Comparison of ENCODE assay signal across 1 cellular context in the genomic region with DNA sequence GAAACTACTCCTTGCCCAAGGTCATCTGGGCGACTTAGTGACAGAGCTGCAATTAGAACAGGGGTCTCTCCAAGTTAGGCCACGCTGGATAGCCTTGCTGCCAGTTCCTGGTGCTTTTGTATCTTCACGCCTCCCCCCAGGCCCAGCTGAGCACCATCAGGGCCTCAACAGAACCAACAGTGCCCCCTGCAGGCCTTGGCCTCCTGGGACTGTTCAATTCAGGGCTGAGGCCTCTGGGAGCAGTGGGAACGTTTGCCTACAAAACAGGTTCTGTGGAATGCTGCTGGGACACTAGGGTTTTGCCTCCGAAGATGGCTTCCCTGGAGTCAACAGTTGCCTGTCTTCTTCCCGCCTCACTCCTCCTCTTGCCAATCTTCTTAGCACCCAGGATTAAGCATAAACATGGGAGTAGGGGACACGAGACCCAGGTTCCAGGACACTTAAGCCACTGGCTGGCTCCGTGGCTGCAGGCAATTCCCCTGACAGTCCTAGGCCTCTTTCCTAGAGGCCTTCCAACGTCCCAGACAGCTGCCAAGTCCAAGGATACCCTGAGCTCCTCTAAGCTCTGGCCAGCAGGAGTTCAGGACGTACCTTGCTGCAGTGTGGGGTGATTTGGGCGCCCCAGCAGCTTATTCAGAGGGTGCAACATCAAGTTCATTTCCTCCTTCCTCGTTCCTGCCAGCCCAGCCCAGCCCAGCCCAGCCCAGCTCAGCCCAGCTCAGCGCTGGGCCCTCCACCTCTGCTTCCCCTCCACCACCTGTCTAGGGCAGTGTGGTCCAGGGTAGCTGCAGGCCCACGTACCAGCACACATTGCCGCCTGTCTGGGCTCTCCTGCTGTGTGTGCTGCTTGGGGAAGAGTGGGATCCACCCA.
TF ChIP-seq lines count a peak whose summit lies in the region.

No MANE protein-coding gene starts in this region.

TF ChIP-seq in SK-N-SH treated with all-trans-retinoic acid at 6 μM for 48 hours, 23 proteins besides CTCF, POLR2A, EP300 and RAD21 (continued from another document):
- TF ChIP-seq, protein P1, sequence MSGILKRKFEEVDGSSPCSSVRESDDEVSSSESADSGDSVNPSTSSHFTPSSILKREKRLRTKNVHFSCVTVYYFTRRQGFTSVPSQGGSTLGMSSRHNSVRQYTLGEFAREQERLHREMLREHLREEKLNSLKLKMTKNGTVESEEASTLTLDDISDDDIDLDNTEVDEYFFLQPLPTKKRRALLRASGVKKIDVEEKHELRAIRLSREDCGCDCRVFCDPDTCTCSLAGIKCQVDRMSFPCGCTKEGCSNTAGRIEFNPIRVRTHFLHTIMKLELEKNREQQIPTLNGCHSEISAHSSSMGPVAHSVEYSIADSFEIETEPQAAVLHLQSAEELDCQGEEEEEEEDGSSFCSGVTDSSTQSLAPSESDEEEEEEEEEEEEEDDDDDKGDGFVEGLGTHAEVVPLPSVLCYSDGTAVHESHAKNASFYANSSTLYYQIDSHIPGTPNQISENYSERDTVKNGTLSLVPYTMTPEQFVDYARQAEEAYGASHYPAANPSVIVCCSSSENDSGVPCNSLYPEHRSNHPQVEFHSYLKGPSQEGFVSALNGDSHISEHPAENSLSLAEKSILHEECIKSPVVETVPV (CRISPR knock-in tag; IDR thresholded peaks at IDR 0.05) = no peak
- no peak for TF ChIP-seq ESRRG (CRISPR knock-in tag; IDR thresholded peaks at IDR 0.05)
- TF ChIP-seq, protein P2, sequence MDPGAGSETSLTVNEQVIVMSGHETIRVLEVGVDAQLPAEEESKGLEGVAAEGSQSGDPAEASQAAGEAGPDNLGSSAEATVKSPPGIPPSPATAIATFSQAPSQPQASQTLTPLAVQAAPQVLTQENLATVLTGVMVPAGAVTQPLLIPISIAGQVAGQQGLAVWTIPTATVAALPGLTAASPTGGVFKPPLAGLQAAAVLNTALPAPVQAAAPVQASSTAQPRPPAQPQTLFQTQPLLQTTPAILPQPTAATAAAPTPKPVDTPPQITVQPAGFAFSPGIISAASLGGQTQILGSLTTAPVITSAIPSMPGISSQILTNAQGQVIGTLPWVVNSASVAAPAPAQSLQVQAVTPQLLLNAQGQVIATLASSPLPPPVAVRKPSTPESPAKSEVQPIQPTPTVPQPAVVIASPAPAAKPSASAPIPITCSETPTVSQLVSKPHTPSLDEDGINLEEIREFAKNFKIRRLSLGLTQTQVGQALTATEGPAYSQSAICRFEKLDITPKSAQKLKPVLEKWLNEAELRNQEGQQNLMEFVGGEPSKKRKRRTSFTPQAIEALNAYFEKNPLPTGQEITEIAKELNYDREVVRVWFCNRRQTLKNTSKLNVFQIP (CRISPR knock-in tag; IDR thresholded peaks at IDR 0.05; ENCODE audit: borderline replicate concordance, low read depth) = no peak
